In the genomic region with DNA sequence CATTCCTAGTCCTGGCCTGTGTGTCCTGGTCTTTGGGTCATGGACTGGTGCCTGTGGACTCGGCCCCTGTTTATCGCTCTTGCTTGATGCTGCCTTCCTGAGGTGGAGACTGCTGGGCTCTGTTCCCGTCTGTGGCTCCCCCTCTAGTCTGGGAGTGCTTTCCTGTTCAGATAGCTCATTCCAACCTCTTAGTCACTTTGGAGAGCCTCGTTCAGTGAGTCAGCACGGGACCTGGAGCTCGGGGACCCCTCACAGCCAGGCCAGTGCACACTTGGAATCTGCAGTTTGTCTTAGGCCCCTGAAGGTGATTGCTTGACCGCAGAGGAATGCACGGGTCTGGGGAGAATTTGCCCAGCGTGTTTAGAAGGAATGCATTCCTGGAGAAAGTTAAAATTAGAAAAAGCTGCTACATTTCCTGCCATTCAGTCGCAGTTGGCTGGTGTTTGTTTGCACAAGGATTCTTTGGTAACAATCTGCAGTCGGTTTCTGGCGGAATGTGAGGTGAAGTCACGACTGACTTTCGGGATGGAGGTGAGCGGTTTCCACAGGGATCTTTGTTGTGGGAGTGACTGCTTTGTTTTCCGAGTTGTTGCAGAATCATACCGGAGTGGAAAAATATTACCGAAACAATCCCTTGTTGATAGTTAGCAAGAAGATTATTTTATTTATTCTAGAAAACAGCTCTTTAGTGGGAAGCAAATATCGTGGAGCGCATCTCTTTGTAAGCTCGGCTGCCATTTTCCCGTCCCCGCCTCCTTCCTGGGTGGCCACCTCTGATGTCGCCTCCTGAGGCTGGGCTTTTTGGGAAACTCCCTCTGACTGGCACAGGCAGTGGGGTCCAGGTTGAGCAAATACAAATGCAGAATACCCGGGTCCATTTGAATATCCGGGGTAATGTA, we compare ENCODE assay signal across 8 cellular contexts. TPM values are rescaled to one million over a fixed set of nuclear protein-coding genes. Genes with fewer than 3 reads are reported as not detected.
DNase-seq lines count a peak whose midpoint lies in the region; ATAC-seq and TF ChIP-seq lines count a peak whose summit lies in the region.

No MANE protein-coding gene starts in this region.

- TF ChIP-seq CTCF in stomach (IDR thresholded peaks at IDR 0.05) (no peak), OCI-LY7 (conservative IDR thresholded peaks at IDR 0.05; ENCODE audit: low read length) (no peak)

- H3K9me2 ChIP-seq in OCI-LY7 (ENCODE audit: insufficient read depth, low read length): no peaks in the 10 kb centered on the region

- no TSS peak for BruUV-seq in OCI-LY7 (replicated peaks; lab: Mats Ljungman, UMichigan)

- CTCF ChIA-PET in OCI-LY7 (lab: Charles Lee; ENCODE audit: unreplicated experiment): no interaction called here

- POLR2A ChIA-PET in OCI-LY7 (lab: Charles Lee): no interaction called here

- WGBS in stomach, 5 donors: 17 to 24% (median 21%) methylated on average over 26 of the region's 26 CpGs

- no peak for ATAC-seq in HG03039 (IDR thresholded peaks at IDR 0.05; ENCODE audit: unreplicated experiment)

- TF ChIP-seq EP300 in stomach (IDR thresholded peaks at IDR 0.05): no peak

- TF ChIP-seq POLR2A in stomach (IDR thresholded peaks at IDR 0.05): no peak

- no peak overlapping the region for H3K4me2 ChIP-seq in OCI-LY7 (ENCODE audit: low read length)

- no peak overlapping the region for H2AFZ ChIP-seq in OCI-LY7 (ENCODE audit: low read length)

- peaks cover 30% of the 10 kb centered on the region for H3K4me1 ChIP-seq in iPS-18a (ENCODE audit: control insufficient read depth, low read depth, low read length)
- peaks cover 74 to 92% (median 83%) of the 10 kb centered on the region in 4 donors for H3K4me1 ChIP-seq in stomach
- H3K4me1 ChIP-seq in OCI-LY7 (ENCODE audit: insufficient read depth, low read length, poor library complexity, severe bottlenecking): no peaks in the 10 kb centered on the region

- no peaks in the 10 kb centered on the region for H4K20me1 ChIP-seq in OCI-LY7 (ENCODE audit: insufficient read depth, low read length)

- H3K9ac ChIP-seq in iPS-18a (ENCODE audit: low read length): no peak overlapping the region

- H3K36me3 ChIP-seq in iPS-18a (ENCODE audit: control insufficient read depth, low read depth, low read length) (no peaks in the 10 kb centered on the region), stomach (no peaks in the 10 kb centered on the region), OCI-LY7 (ENCODE audit: insufficient read depth, low read length) (no peaks in the 10 kb centered on the region)

- H3K27ac ChIP-seq in angular gyrus (ENCODE audit: low read depth, low read length) (peak overlapping the region; percentile 8), iPS-18a (ENCODE audit: low read length) (peak overlapping the region; percentile 43), stomach (peak overlapping the region; percentile 82 to 89 (median 86)), OCI-LY7 (ENCODE audit: low read depth, low read length, poor library complexity, severe bottlenecking) (no peak overlapping the region)

- H3K4me3 ChIP-seq in iPS-18a (ENCODE audit: low read length) (peak overlapping the region; percentile 17), stomach (peak overlapping the region in 3 of 4 donors; percentile 2 to 24 (median 10)), OCI-LY7 (ENCODE audit: low read depth, low read length, poor library complexity, severe bottlenecking) (no peak overlapping the region)

- peak; percentile 96 for DNase-seq in HK-2 (ENCODE audit: unreplicated experiment)
- peak; percentile 63 for DNase-seq in stomach
- DNase-seq in OCI-LY7 (ENCODE audit: low spot score): no peak
- DNase-seq in stimulated activated CD4-positive, alpha-beta T cell treated with anti-CD3 and anti-CD28 coated beads, Interleukin-2, amount 100 ng/mL, for 24 hours: no peak
- no peak for DNase-seq in activated CD4-positive, alpha-beta T cell treated with anti-CD3 and anti-CD28 coated beads, Interleukin-2, amount 50 U/mL, for 4 hours

- no peaks in the 10 kb centered on the region for H3K79me2 ChIP-seq in OCI-LY7 (ENCODE audit: insufficient read depth, low read depth, low read length)

- H3K9me3 ChIP-seq in iPS-18a (ENCODE audit: control insufficient read depth, low read depth, low read length): no peaks in the 10 kb centered on the region
- H3K9me3 ChIP-seq in stomach: no peaks in the 10 kb centered on the region
- H3K9me3 ChIP-seq in OCI-LY7 (ENCODE audit: low read length): no peaks in the 10 kb centered on the region

- H3K27me3 ChIP-seq in iPS-18a (ENCODE audit: control insufficient read depth, insufficient read depth, low read length) (no peaks in the 10 kb centered on the region), stomach (no peaks in the 10 kb centered on the region)

- intact Hi-C loops in stomach (cut with DNase I; ENCODE audit: low total_unique reads) (no loop called here), OCI-LY7 (cut with micrococcal nuclease; ENCODE audit: unreplicated experiment) (no loop called here)

RNA-seq across cellular contexts. Expression of a gene that starts 29.6 kb away (rescaled TPM):
- total RNA-seq in stomach: 10 to 100 TPM; 12.8 to 54.0 (median 41.5) TPM
- 10 to 100 TPM; 10.2 to 20.0 (median 17.6) TPM for polyA plus RNA-seq in stomach
- total RNA-seq in OCI-LY7 (2014; rRNA removed; shearing (Covaris generic)): not detected in 2 replicates
- 0.06 TPM in 1 of 2 replicates, not detected in the other for total RNA-seq in OCI-LY7 (2022)

Comparison
In these comparisons a context has a peak if more than half of its experiments do, and no peak if none do; other contexts are left out.
1. DNase-seq: peak in HK-2 (single experiment) and stomach (single experiment); none in OCI-LY7 (single experiment), stimulated activated CD4-positive, alpha-beta T cell treated with anti-CD3 and anti-CD28 coated beads, Interleukin-2, amount 100 ng/mL, for 24 hours (0 of 2) and activated CD4-positive, alpha-beta T cell treated with anti-CD3 and anti-CD28 coated beads, Interleukin-2, amount 50 U/mL, for 4 hours (0 of 2).
2. RNA of a gene that starts 29.6 kb away (total RNA-seq): 12.8 to 54.0 TPM in stomach; 0.06 TPM in OCI-LY7; every median in the first group is over 10 times any median in the second.